ENCODE assay signal across 12 cellular contexts in the genomic region with DNA sequence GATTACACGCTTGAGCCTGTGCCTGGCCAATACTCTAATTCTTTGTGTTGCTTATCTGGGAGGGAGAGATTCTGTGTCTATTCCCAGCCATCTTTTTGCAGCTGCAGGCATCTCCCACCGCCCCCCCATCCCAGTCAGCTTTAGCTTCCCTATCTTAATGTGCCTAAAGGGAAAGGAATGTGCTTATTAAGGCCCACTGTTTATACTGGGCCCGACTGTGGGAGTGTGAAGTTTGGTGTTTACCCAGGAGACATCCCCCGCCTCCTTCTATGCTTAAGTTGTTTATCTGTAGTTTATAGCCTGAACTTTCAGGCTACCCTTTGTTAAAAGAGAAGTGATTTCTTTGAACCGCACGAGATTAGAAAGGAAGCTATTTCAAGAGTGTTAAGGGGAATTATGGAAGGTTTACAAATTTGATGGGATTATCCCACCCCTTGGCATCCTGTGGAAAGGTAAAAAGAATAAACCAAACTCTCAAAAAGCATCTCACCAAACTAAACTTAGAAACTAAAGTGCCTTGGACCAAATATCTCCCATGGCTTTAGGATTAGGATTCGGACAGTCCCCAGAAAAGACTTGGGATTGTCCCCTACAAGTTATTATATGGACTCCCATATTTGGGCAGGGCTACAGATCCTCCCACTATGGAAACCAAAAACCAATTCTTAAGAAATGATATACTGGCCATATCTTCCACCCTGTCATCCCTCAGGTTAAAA. TPM values are rescaled to one million over a fixed set of nuclear protein-coding genes. Genes with fewer than 3 reads are reported as not detected.
DNase-seq lines count a peak whose midpoint lies in the region; ATAC-seq and TF ChIP-seq lines count a peak whose summit lies in the region.
"Had no signal": no experiment of that assay in that cellular context is flagged by ENCODE, and none has a peak within 500 bp of the region (broad histone marks: within the 10 kb centered on the region; RNA-seq: fewer than 3 reads in every experiment).

No MANE protein-coding gene starts in this region.

- peak overlapping the region; percentile 16 for H2BK15ac ChIP-seq in mesenchymal stem cell (ENCODE audit: low read depth, poor library complexity, severe bottlenecking)

- peak overlapping the region; percentile 83 for H3K27ac Mint-ChIP-seq in endodermal cell

- H2BK5ac ChIP-seq in mesenchymal stem cell (ENCODE audit: low read depth, low read length, poor library complexity, severe bottlenecking), result no peak overlapping the region

- TF ChIP-seq POLR2A in uterus (IDR thresholded peaks at IDR 0.05), result no peak
- no peak for TF ChIP-seq POLR2A in esophagus squamous epithelium (IDR thresholded peaks at IDR 0.05)

- peak overlapping the region in 1 of 2 experiments; percentile 64 for H3K18ac ChIP-seq in mesenchymal stem cell (ENCODE audit: low read depth in 1 of 2, low read length in 2 of 2)

- peaks cover 8% of the 10 kb centered on the region for H3K36me3 Mint-ChIP-seq in endodermal cell (ENCODE audit: low read depth)

- peak overlapping the region in 1 of 2 experiments; percentile 12 for H3K14ac ChIP-seq in mesenchymal stem cell (ENCODE audit: low read length in 2 of 2)

- H2BK12ac ChIP-seq in mesenchymal stem cell (ENCODE audit: low read length in 2 of 2), result no peak overlapping the region

- H3K4me3 ChIP-seq in endodermal cell (ENCODE audit: low read length) (peak overlapping the region; percentile 36), mesenchymal stem cell (ENCODE audit: insufficient read depth in 1 of 2, low read depth in 1 of 2, low read length in 2 of 2) (no peak overlapping the region), uterus (no peak overlapping the region), esophagus squamous epithelium (no peak overlapping the region), BE2C (ENCODE audit: low read depth, low read length) (no peak overlapping the region)

- H3K27ac ChIP-seq in endodermal cell (ENCODE audit: low read depth, low read length) (no peak overlapping the region), mesenchymal stem cell (ENCODE audit: low read length, poor library complexity, severe bottlenecking) (no peak overlapping the region), uterus (peak overlapping the region; percentile 72 to 94), esophagus squamous epithelium (peak overlapping the region in 1 of 4 donors; percentile 48)

- intact Hi-C loops in Right ventricle myocardium inferior (cut with DNase I), result no loop called here
- intact Hi-C loops in cardiac septum (cut with DNase I), result no loop called here
- intact Hi-C loops in uterus (cut with DNase I; ENCODE audit: low total_unique reads), result no loop called here
- intact Hi-C loops in esophagus squamous epithelium (cut with DNase I), result no loop called here

- no peak overlapping the region for H4K91ac ChIP-seq in mesenchymal stem cell (ENCODE audit: low read length)

- peaks cover 48% of the 10 kb centered on the region for H3K4me1 Mint-ChIP-seq in endodermal cell

- no peak overlapping the region for H2AFZ ChIP-seq in mesenchymal stem cell (ENCODE audit: low read depth, low read length)

- H3K9me3 Mint-ChIP-seq in endodermal cell, result peaks cover 34% of the 10 kb centered on the region

- no peak overlapping the region for H2AK5ac ChIP-seq in mesenchymal stem cell (ENCODE audit: low read length, severe bottlenecking)

- no peaks in the 10 kb centered on the region for H3K36me3 ChIP-seq in endodermal cell (ENCODE audit: control insufficient read depth, insufficient read depth, low read length)
- H3K36me3 ChIP-seq in mesenchymal stem cell (ENCODE audit: control insufficient read depth in 1 of 2, insufficient read depth in 2 of 2, low read depth in 1 of 2, low read length in 2 of 2), result no peaks in the 10 kb centered on the region
- H3K36me3 ChIP-seq in uterus, result no peaks in the 10 kb centered on the region
- no peaks in the 10 kb centered on the region for H3K36me3 ChIP-seq in esophagus squamous epithelium
- H3K36me3 ChIP-seq in BE2C, result no peaks in the 10 kb centered on the region

- H3K4me1 ChIP-seq in endodermal cell (ENCODE audit: control insufficient read depth, insufficient read depth, low read length), result peaks cover 19% of the 10 kb centered on the region
- H3K4me1 ChIP-seq in mesenchymal stem cell (ENCODE audit: control insufficient read depth, insufficient read depth, low read depth, low read length), result peaks cover 3% of the 10 kb centered on the region
- no peaks in the 10 kb centered on the region for H3K4me1 ChIP-seq in uterus
- H3K4me1 ChIP-seq in esophagus squamous epithelium, result peaks cover 0 to 31% (median 0%) of the 10 kb centered on the region in 3 donors
- H3K4me1 ChIP-seq in BE2C, result no peaks in the 10 kb centered on the region

- no peak overlapping the region for H3K4me2 ChIP-seq in mesenchymal stem cell (ENCODE audit: low read length, poor library complexity, severe bottlenecking)

- DNase-seq in Right ventricle myocardium inferior (ENCODE audit: missing footprints) (no peak), cardiac septum (ENCODE audit: low spot score) (no peak), endodermal cell (peak; percentile 88), mesenchymal stem cell (peak; percentile 96), uterus (peak in 1 of 2 donors; percentile 52), esophagus squamous epithelium (lab: John Stamatoyannopoulos, UW) (no peak), BE2C (no peak), GM20000 (ENCODE audit: low spot score) (no peak)
- DNase-seq: 8988T, DMS 273 treated with DMSO at 0.1 percent for 48 hours, Kasumi-1, NCI-H446 treated with DMSO at 0.1 percent for 48 hours had no signal

- H3K79me1 ChIP-seq in mesenchymal stem cell (replicated peaks; ENCODE audit: low read length, poor library complexity, severe bottlenecking), result no peaks in the 10 kb centered on the region

- peaks cover 28% of the 10 kb centered on the region for H3K9me3 ChIP-seq in endodermal cell (ENCODE audit: control insufficient read depth, low read length)
- no peaks in the 10 kb centered on the region for H3K9me3 ChIP-seq in mesenchymal stem cell (ENCODE audit: control insufficient read depth, low read length)
- H3K9me3 ChIP-seq in uterus, result no peaks in the 10 kb centered on the region
- no peaks in the 10 kb centered on the region for H3K9me3 ChIP-seq in esophagus squamous epithelium
- no peaks in the 10 kb centered on the region for H3K9me3 ChIP-seq in BE2C

- H3K27me3 Mint-ChIP-seq in endodermal cell (ENCODE audit: insufficient read depth), result peaks cover 27% of the 10 kb centered on the region

- peak; percentile 58 for ATAC-seq in Right ventricle myocardium inferior

- 25 to 93% methylated on average over 2 to 7 of the region's 7 CpGs for WGBS in endodermal cell (ENCODE audit: insufficient coverage in 1 of 2, insufficient read length in 1 of 2), 2 experiments
- WGBS in mesenchymal stem cell, result 18% methylated on average over 4 of the region's 7 CpGs
- 38 to 45% methylated on average over 7 of the region's 7 CpGs for WGBS in esophagus squamous epithelium, 2 donors

- no peak for TF ChIP-seq CTCF in endodermal cell (conservative IDR thresholded peaks at IDR 0.05)
- no peak for TF ChIP-seq CTCF in uterus (IDR thresholded peaks at IDR 0.05)
- TF ChIP-seq CTCF in esophagus squamous epithelium (IDR thresholded peaks at IDR 0.05), result no peak
- no peak for TF ChIP-seq CTCF in BE2C (IDR thresholded peaks at IDR 0.05; ENCODE audit: low read depth, low read length)
- TF ChIP-seq CTCF in GM20000 (IDR thresholded peaks at IDR 0.05; ENCODE audit: extremely low read depth, missing control alignments), result no peak

- no peak overlapping the region for H3K4me3 Mint-ChIP-seq in endodermal cell

- H3K9ac ChIP-seq in endodermal cell (ENCODE audit: extremely low read depth, low read length, poor library complexity, severe bottlenecking) (peak overlapping the region; percentile 54), mesenchymal stem cell (ENCODE audit: low read length) (peak overlapping the region; percentile 42)

- no peak overlapping the region for H3K4ac ChIP-seq in mesenchymal stem cell (ENCODE audit: low read depth in 1 of 2, low read length in 2 of 2)

- H3K27me3 ChIP-seq in endodermal cell (ENCODE audit: control insufficient read depth, insufficient read depth, low read length, poor library complexity, severe bottlenecking) (peaks cover 15% of the 10 kb centered on the region), mesenchymal stem cell (ENCODE audit: control insufficient read depth in 1 of 2, insufficient read depth in 1 of 2, low read length in 2 of 2) (no peaks in the 10 kb centered on the region), uterus (no peaks in the 10 kb centered on the region), esophagus squamous epithelium (peaks cover 0 to 23% (median 0%) of the 10 kb centered on the region in 4 donors), BE2C (peaks cover 39% of the 10 kb centered on the region)

- no peak overlapping the region for H2BK120ac ChIP-seq in mesenchymal stem cell (ENCODE audit: low read depth, low read length)

- H4K8ac ChIP-seq in mesenchymal stem cell (ENCODE audit: low read length), result no peak overlapping the region

- no peak overlapping the region for H3K23ac ChIP-seq in mesenchymal stem cell (ENCODE audit: low read length in 2 of 2)

RNA-seq across cellular contexts. Expression of gene ZNF496, which starts 25.6 kb away (rescaled TPM):
- total RNA-seq in Right ventricle myocardium inferior, result 10.5 TPM
- 17.3 TPM for total RNA-seq in cardiac septum
- 10 to 100 TPM; 63.5 to 65.6 TPM for total RNA-seq in endodermal cell
- polyA plus RNA-seq in endodermal cell (2013, experiment 1 of 2), result 45.9 TPM
- polyA plus RNA-seq in endodermal cell (2013, experiment 2 of 2), result 37.8 TPM
- 12.9 TPM for polyA plus RNA-seq in mesenchymal stem cell (2013, experiment 1 of 2)
- polyA plus RNA-seq in mesenchymal stem cell (2013, experiment 2 of 2), result 12.9 TPM
- total RNA-seq in uterus, result 10 to 100 TPM; 24.1 to 51.7 (median 41.0) TPM
- total RNA-seq in esophagus squamous epithelium, result 10 to 100 TPM in 1 of 4 donors, 1 to 10 TPM in 3; 8.9 to 21.2 (median 9.5) TPM
- polyA plus RNA-seq in BE2C (2012; ENCODE audit: insufficient read depth, insufficient read length, low read depth), result 57.8 TPM

RNA-seq across cellular contexts. Expression of gene NLRP3, which starts 58.8 kb away (rescaled TPM):
- total RNA-seq in Right ventricle myocardium inferior, result 1.2 TPM
- 1.1 TPM for total RNA-seq in cardiac septum
- under 1 TPM in 1 of 2 donors, not detected in 1; 0.09 TPM for total RNA-seq in endodermal cell
- 0.14 TPM for polyA plus RNA-seq in endodermal cell (2013, experiment 1 of 2)
- polyA plus RNA-seq in endodermal cell (2013, experiment 2 of 2), result 0.21 TPM
- 0.03 TPM for polyA plus RNA-seq in mesenchymal stem cell (2013, experiment 1 of 2)
- polyA plus RNA-seq in mesenchymal stem cell (2013, experiment 2 of 2), result 0.03 TPM
- total RNA-seq in uterus, result 1 to 10 TPM in 2 of 4 donors, under 1 TPM in 2; 0.26 to 2.8 (median 0.86) TPM
- 1 to 10 TPM in 3 of 4 donors, under 1 TPM in 1; 0.57 to 2.3 (median 1.8) TPM for total RNA-seq in esophagus squamous epithelium
- polyA plus RNA-seq in BE2C (2012; ENCODE audit: insufficient read depth, insufficient read length, low read depth), result not detected

Comparison
In these comparisons a context has a peak if more than half of its experiments do, and no peak if none do; other contexts are left out.
1. DNase-seq: peak in endodermal cell (single experiment) and mesenchymal stem cell (single experiment); none in Right ventricle myocardium inferior (single experiment), cardiac septum (single experiment), esophagus squamous epithelium (single experiment), BE2C (single experiment) and GM20000 (single experiment).
2. H3K27ac ChIP-seq: peak in uterus (2 of 2); none in endodermal cell (single experiment) and mesenchymal stem cell (single experiment).